19 cellular contexts compared by ENCODE assay signal in genomic region chr3:11587766-11588165, GRCh38. TPM values are rescaled to one million over a fixed set of nuclear protein-coding genes. Genes with fewer than 3 reads are reported as not detected.
A peak's percentile ranks its signal among the peaks of the same experiment; 100 is the strongest.
DNase-seq lines count a peak whose midpoint lies in the region; ATAC-seq and TF ChIP-seq lines count a peak whose summit lies in the region.
"Had no signal": no experiment of that assay in that cellular context is flagged by ENCODE, and none has a peak within 500 bp of the region (broad histone marks: within the 10 kb centered on the region; RNA-seq: fewer than 3 reads in every experiment).

No MANE protein-coding gene starts in this region.

- H3K36me3 ChIP-seq in endodermal cell (ENCODE audit: control insufficient read depth, insufficient read depth, low read length) = peaks cover 11% of the 10 kb centered on the region
- H3K36me3 ChIP-seq: right lobe of liver, thyroid gland had no signal

- peak overlapping the region; percentile 56 for H3K27ac Mint-ChIP-seq in activated naive CD4-positive, alpha-beta T cell treated with anti-CD3 and anti-CD28 coated beads, Interleukin-2, amount 50 U/mL, for 24 hours
- H3K27ac Mint-ChIP-seq in endodermal cell = peak overlapping the region; percentile 26
- peak overlapping the region; percentile 78 for H3K27ac Mint-ChIP-seq in osteocyte (ENCODE audit: unreplicated experiment)
- peak overlapping the region; percentile 37 for H3K27ac Mint-ChIP-seq in type B pancreatic cell

- TF ChIP-seq CTCF in endodermal cell (conservative IDR thresholded peaks at IDR 0.05) = no peak
- TF ChIP-seq CTCF in osteocyte (IDR thresholded peaks at IDR 0.05) = no peak
- no peak for TF ChIP-seq CTCF in type B pancreatic cell (conservative IDR thresholded peaks at IDR 0.05)

- 93 to 95% methylated on average over 11 to 12 of the region's 12 CpGs for WGBS in endodermal cell (ENCODE audit: insufficient coverage in 1 of 2, insufficient read length in 1 of 2), 2 experiments

- no peaks in the 10 kb centered on the region for H3K9me3 Mint-ChIP-seq in activated naive CD4-positive, alpha-beta T cell treated with anti-CD3 and anti-CD28 coated beads, Interleukin-2, amount 50 U/mL, for 24 hours
- no peaks in the 10 kb centered on the region for H3K9me3 Mint-ChIP-seq in endodermal cell
- no peaks in the 10 kb centered on the region for H3K9me3 Mint-ChIP-seq in osteocyte (ENCODE audit: unreplicated experiment)
- no peaks in the 10 kb centered on the region for H3K9me3 Mint-ChIP-seq in type B pancreatic cell
- H3K9me3 Mint-ChIP-seq: activated naive CD4-positive, alpha-beta T cell treated with anti-CD3 and anti-CD28 coated beads, Interleukin-2, amount 50 U/mL, for 72 hours; CD4-positive, alpha-beta memory T cell had no signal

- H3K4me3 Mint-ChIP-seq in activated naive CD4-positive, alpha-beta T cell treated with anti-CD3 and anti-CD28 coated beads, Interleukin-2, amount 50 U/mL, for 24 hours = no peak overlapping the region
- H3K4me3 Mint-ChIP-seq in endodermal cell (no peak overlapping the region), osteocyte (ENCODE audit: unreplicated experiment) (no peak overlapping the region), type B pancreatic cell (peak overlapping the region; percentile 7)
- H3K4me3 Mint-ChIP-seq: CD4-positive, alpha-beta memory T cell had no signal

- peaks cover 29% of the 10 kb centered on the region for H3K4me1 ChIP-seq in endodermal cell (ENCODE audit: control insufficient read depth, insufficient read depth, low read length)

- H3K27me3 ChIP-seq in endodermal cell (ENCODE audit: control insufficient read depth, insufficient read depth, low read length, poor library complexity, severe bottlenecking) = no peaks in the 10 kb centered on the region
- H3K27me3 ChIP-seq: right lobe of liver, thyroid gland had no signal

- H3K4me1 Mint-ChIP-seq in activated naive CD4-positive, alpha-beta T cell treated with anti-CD3 and anti-CD28 coated beads, Interleukin-2, amount 50 U/mL, for 24 hours = peaks cover 81% of the 10 kb centered on the region
- peaks cover 53% of the 10 kb centered on the region for H3K4me1 Mint-ChIP-seq in endodermal cell
- peaks cover 97% of the 10 kb centered on the region for H3K4me1 Mint-ChIP-seq in osteocyte (ENCODE audit: unreplicated experiment)
- peaks cover 91% of the 10 kb centered on the region for H3K4me1 Mint-ChIP-seq in type B pancreatic cell (ENCODE audit: unreplicated experiment)

- no peak for ATAC-seq in GM18519 (IDR thresholded peaks at IDR 0.05; ENCODE audit: low FRiP score, unreplicated experiment)
- ATAC-seq in HG02981 (IDR thresholded peaks at IDR 0.05; ENCODE audit: unreplicated experiment) = no peak
- ATAC-seq: A549; activated CD4-positive, CD25-positive, alpha-beta regulatory T cell treated with anti-CD3 and anti-CD28 coated beads, Interleukin-2, amount 50 U/mL, for 24 hours; activated naive CD4-positive, alpha-beta T cell treated with anti-CD3 and anti-CD28 coated beads, Interleukin-2, amount 50 U/mL, for 72 hours; right lobe of liver had no signal

- in situ Hi-C loops in G401 (cut with HindIII; ENCODE audit: low sequenced_read_pairs) = no loop called here

- no peak overlapping the region for H3K27ac ChIP-seq in endodermal cell (ENCODE audit: low read depth, low read length)
- H3K27ac ChIP-seq: A549, right lobe of liver had no signal

- DNase-seq in activated naive CD4-positive, alpha-beta T cell (lab: John Stamatoyannopoulos, UW) = no peak
- DNase-seq in endodermal cell (peak; percentile 27), osteocyte (ENCODE audit: extremely low spot score, unreplicated experiment) (no peak), type B pancreatic cell (ENCODE audit: extremely low spot score, unreplicated experiment) (no peak), G401 (ENCODE audit: low spot score) (no peak)
- DNase-seq: CD4-positive, alpha-beta memory T cell; MM.1S; NCI-H2029; right lobe of liver; SIG-M5; stimulated activated CD4-positive, alpha-beta T cell treated with anti-CD3 and anti-CD28 coated beads, Interleukin-4, amount 100 ng/mL, for 24 hours; stimulated activated CD8-positive, alpha-beta memory T cell treated with anti-CD3 and anti-CD28 coated beads, Interleukin-4, amount 100 ng/mL, for 48 hours had no signal

- H3K9ac ChIP-seq in endodermal cell (ENCODE audit: extremely low read depth, low read length, poor library complexity, severe bottlenecking) = no peak overlapping the region

- H3K27me3 Mint-ChIP-seq in activated naive CD4-positive, alpha-beta T cell treated with anti-CD3 and anti-CD28 coated beads, Interleukin-2, amount 50 U/mL, for 24 hours = no peaks in the 10 kb centered on the region
- H3K27me3 Mint-ChIP-seq in endodermal cell (ENCODE audit: insufficient read depth) = no peaks in the 10 kb centered on the region
- no peaks in the 10 kb centered on the region for H3K27me3 Mint-ChIP-seq in osteocyte (ENCODE audit: unreplicated experiment)
- H3K27me3 Mint-ChIP-seq in type B pancreatic cell = no peaks in the 10 kb centered on the region
- H3K27me3 Mint-ChIP-seq: CD4-positive, alpha-beta memory T cell had no signal

- peaks cover 11% of the 10 kb centered on the region for H3K36me3 Mint-ChIP-seq in activated naive CD4-positive, alpha-beta T cell treated with anti-CD3 and anti-CD28 coated beads, Interleukin-2, amount 50 U/mL, for 24 hours
- H3K36me3 Mint-ChIP-seq in endodermal cell (ENCODE audit: low read depth) (peaks cover 6% of the 10 kb centered on the region), osteocyte (ENCODE audit: unreplicated experiment) (peaks cover 32% of the 10 kb centered on the region), type B pancreatic cell (peaks cover 42% of the 10 kb centered on the region)

- H3K4me3 ChIP-seq in endodermal cell (ENCODE audit: low read length) = no peak overlapping the region
- H3K4me3 ChIP-seq: A549, right lobe of liver, thyroid gland had no signal

- no peaks in the 10 kb centered on the region for H3K9me3 ChIP-seq in endodermal cell (ENCODE audit: control insufficient read depth, low read length)
- H3K9me3 ChIP-seq: A549, right lobe of liver, thyroid gland had no signal

RNA-seq across cellular contexts. Expression of gene VGLL4, which starts 55.9 kb away (rescaled TPM):
- 10 to 100 TPM; 47.5 to 49.7 TPM for total RNA-seq in endodermal cell
- 77.0 TPM for polyA plus RNA-seq in endodermal cell (2013, experiment 1 of 2)
- 77.0 TPM for polyA plus RNA-seq in endodermal cell (2013, experiment 2 of 2)
- total RNA-seq in osteocyte = 130 and 139 TPM in 2 replicates
- total RNA-seq in type B pancreatic cell (ENCODE audit: low replicate concordance) = 78.5 and 111 TPM in 2 replicates
- total RNA-seq in G401 (2014; rRNA removed; shearing (Covaris generic)) = 84.7 and 93.2 TPM in 2 replicates

Comparison
In these comparisons a context has a peak if more than half of its experiments do, and no peak if none do; other contexts are left out.
1. H3K27ac Mint-ChIP-seq: peak in every context shown above with its lines; median percentile 78 in osteocyte; 56 in activated naive CD4-positive, alpha-beta T cell treated with anti-CD3 and anti-CD28 coated beads, Interleukin-2, amount 50 U/mL, for 24 hours; 37 in type B pancreatic cell; 26 in endodermal cell.